Comparison of ENCODE assay signal across 24 cellular contexts in the genomic region with DNA sequence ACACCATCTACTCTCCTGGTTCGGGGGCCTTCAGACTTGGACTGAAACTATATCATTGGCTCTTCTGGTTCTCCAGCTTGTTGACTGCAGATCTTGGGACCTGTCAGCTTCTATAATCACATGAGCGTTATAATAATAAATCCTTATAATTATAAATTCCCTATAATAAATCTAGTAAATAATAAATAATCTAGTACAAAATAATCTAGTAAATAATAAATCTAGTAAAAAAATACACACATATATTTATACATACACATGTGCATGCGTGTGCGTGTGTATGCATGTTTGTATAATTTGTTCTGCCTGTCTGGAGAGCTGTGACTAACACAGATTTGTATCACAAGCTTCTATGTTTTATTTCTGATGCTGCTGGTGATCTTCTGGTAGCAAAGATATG.
"Had no signal": no experiment of that assay in that cellular context is flagged by ENCODE, and none has a peak within 500 bp of the region (broad histone marks: within the 10 kb centered on the region; RNA-seq: fewer than 3 reads in every experiment).

No MANE protein-coding gene starts in this region.

- DNase-seq: stimulated activated CD4-positive, alpha-beta T cell treated with anti-CD3 and anti-CD28 coated beads, Interleukin-2, amount 100 ng/mL, for 48 hours; stimulated activated CD4-positive, alpha-beta T cell treated with anti-CD3 and anti-CD28 coated beads, Interleukin-4, amount 100 ng/mL, for 1 hour; stimulated activated CD4-positive, alpha-beta T cell treated with anti-CD3 and anti-CD28 coated beads, Interleukin-4, amount 100 ng/mL, for 24 hours; stimulated activated CD4-positive, alpha-beta T cell treated with anti-CD3 and anti-CD28 coated beads, Interleukin-4, amount 100 ng/mL, for 4 hours; stimulated activated CD8-positive, alpha-beta memory T cell treated with anti-CD3 and anti-CD28 coated beads, Interleukin-4, amount 100 ng/mL, for 48 hours; stimulated activated naive B cell treated with anti-CD40 and anti-IgM and Interleukin-4, amounts not matched to agents 10 μg/mL and 1 μg/mL and 100 μg/mL, for 72 hours; stimulated activated naive CD4-positive, alpha-beta T cell; stimulated activated naive CD4-positive, alpha-beta T cell treated with Interleukin-2 at 50 U/mL for 16 hours; stimulated activated naive CD8-positive, alpha-beta T cell treated with anti-CD3 and anti-CD28 coated beads, Interleukin-15, amount 100 ng/mL, for 72 hours; stimulated activated naive CD8-positive, alpha-beta T cell treated with anti-CD3 and anti-CD28 coated beads, Interleukin-15, Interleukin-2, amounts not matched to agents 100 U/mL and 50 U/mL, for 24 hours; stomach; substantia nigra; testis; thyroid gland; tibial artery; transverse colon; trophoblast cell; upper lobe of left lung; upper lobe of right lung; uterus had no signal

- H3K4me1 Mint-ChIP-seq: stimulated activated effector memory CD8-positive, alpha-beta T cell treated with anti-CD3 and anti-CD28 coated beads, Interleukin-12 subunit alpha, Interleukin-12 subunit beta, amount 100 ng/mL, for 72 hours; stimulated activated memory B cell treated with anti-CD40 and anti-IgM and Interleukin-4, amounts not matched to agents 10 μg/mL and 1 μg/mL and 100 μg/mL, for 72 hours; stimulated activated naive B cell treated with anti-CD40 and anti-IgM and Interleukin-4, amounts not matched to agents 10 μg/mL and 1 μg/mL and 100 μg/mL, for 72 hours; stimulated activated naive CD8-positive, alpha-beta T cell treated with anti-CD3 and anti-CD28 coated beads, Interleukin-15, amount 100 ng/mL, for 72 hours had no signal

- H3K27me3 Mint-ChIP-seq: stimulated activated naive B cell treated with anti-CD40 and anti-IgM and Interleukin-4, amounts not matched to agents 10 μg/mL and 1 μg/mL and 100 μg/mL, for 72 hours; stimulated activated naive CD8-positive, alpha-beta T cell treated with anti-CD3 and anti-CD28 coated beads, Interleukin-15, amount 100 ng/mL, for 72 hours; type B pancreatic cell had no signal

- H3K4me3 Mint-ChIP-seq: stimulated activated effector memory CD8-positive, alpha-beta T cell treated with anti-CD3 and anti-CD28 coated beads, Interleukin-12 subunit alpha, Interleukin-12 subunit beta, amount 100 ng/mL, for 72 hours; stimulated activated memory B cell treated with anti-CD40 and anti-IgM and Interleukin-4, amounts not matched to agents 10 μg/mL and 1 μg/mL and 100 μg/mL, for 72 hours; stimulated activated naive B cell treated with anti-CD40 and anti-IgM and Interleukin-4, amounts not matched to agents 10 μg/mL and 1 μg/mL and 100 μg/mL, for 72 hours; stimulated activated naive CD8-positive, alpha-beta T cell treated with anti-CD3 and anti-CD28 coated beads, Interleukin-15, amount 100 ng/mL, for 72 hours; stimulated activated naive CD8-positive, alpha-beta T cell treated with anti-CD3 and anti-CD28 coated beads, Interleukin-15, Interleukin-2, amounts not matched to agents 100 ng/mL and 50 ng/mL, for 24 hours; type B pancreatic cell had no signal

- H3K9me3 Mint-ChIP-seq: stimulated activated effector memory CD8-positive, alpha-beta T cell treated with anti-CD3 and anti-CD28 coated beads, Interleukin-12 subunit alpha, Interleukin-12 subunit beta, amount 100 ng/mL, for 72 hours had no signal

- ATAC-seq: stimulated activated effector memory CD8-positive, alpha-beta T cell treated with anti-CD3 and anti-CD28 coated beads, Interleukin-12 subunit alpha, Interleukin-12 subunit beta, amount 100 ng/mL, for 72 hours; stimulated activated memory B cell treated with anti-CD40 and anti-IgM and Interleukin-4, amounts not matched to agents 10 μg/mL and 1 μg/mL and 100 μg/mL, for 72 hours; stimulated activated naive B cell treated with anti-CD40 and anti-IgM and Interleukin-4, amounts not matched to agents 10 μg/mL and 1 μg/mL and 100 μg/mL, for 72 hours; stimulated activated naive CD8-positive, alpha-beta T cell treated with anti-CD3 and anti-CD28 coated beads, Interleukin-15, amount 100 ng/mL, for 72 hours; stimulated activated naive CD8-positive, alpha-beta T cell treated with anti-CD3 and anti-CD28 coated beads, Interleukin-15, Interleukin-2, amounts not matched to agents 100 U/mL and 50 U/mL, for 24 hours; upper lobe of right lung had no signal

- H3K36me3 Mint-ChIP-seq: stimulated activated effector memory CD8-positive, alpha-beta T cell treated with anti-CD3 and anti-CD28 coated beads, Interleukin-12 subunit alpha, Interleukin-12 subunit beta, amount 100 ng/mL, for 72 hours had no signal

- H3K27ac Mint-ChIP-seq: stimulated activated effector memory CD8-positive, alpha-beta T cell treated with anti-CD3 and anti-CD28 coated beads, Interleukin-12 subunit alpha, Interleukin-12 subunit beta, amount 100 ng/mL, for 72 hours; stimulated activated memory B cell treated with anti-CD40 and anti-IgM and Interleukin-4, amounts not matched to agents 10 μg/mL and 1 μg/mL and 100 μg/mL, for 72 hours; stimulated activated naive B cell treated with anti-CD40 and anti-IgM and Interleukin-4, amounts not matched to agents 10 μg/mL and 1 μg/mL and 100 μg/mL, for 72 hours; stimulated activated naive CD8-positive, alpha-beta T cell treated with anti-CD3 and anti-CD28 coated beads, Interleukin-15, amount 100 ng/mL, for 72 hours; stimulated activated naive CD8-positive, alpha-beta T cell treated with anti-CD3 and anti-CD28 coated beads, Interleukin-15, Interleukin-2, amounts not matched to agents 100 ng/mL and 50 ng/mL, for 24 hours; type B pancreatic cell had no signal
